ENCODE assay signal across 8 cellular contexts in genomic region chr6:30489081-30490030, GRCh38. TPM values are rescaled to one million over a fixed set of nuclear protein-coding genes. Genes with fewer than 3 reads are reported as not detected.
DNase-seq lines count a peak whose midpoint lies in the region; ATAC-seq and TF ChIP-seq lines count a peak whose summit lies in the region.

TSS of gene HLA-E (plus strand) at chr6:30489509. CDS start at chr6:30489532, 23 bp downstream.

- DNase-seq in A172 (ENCODE audit: low spot score), result peak; percentile 99
- peak; percentile 81 for DNase-seq in NCI-H2171 treated with DMSO at 0.1 percent for 48 hours (lab: John Stamatoyannopoulos, UW)
- DNase-seq in WTC11 (ENCODE audit: low spot score), result peak; percentile 85
- DNase-seq in cardiac fibroblast (ENCODE audit: low read depth in 2 of 2), result peak; percentile 100
- peak; percentile 95 to 97 (median 96) for DNase-seq in immature natural killer cell
- DNase-seq in smooth muscle cell of the brain vasculature (ENCODE audit: low read depth, low spot score), result peak; percentile 99

- no peak for TF ChIP-seq CTCF in WTC11 (IDR thresholded peaks at IDR 0.05)
- TF ChIP-seq CTCF in cardiac fibroblast (IDR thresholded peaks at IDR 0.05; ENCODE audit: low read depth, low read length), result no peak

- H3K4me3 Mint-ChIP-seq in WTC11 (peak within 1 kb of the TSS; percentile 86), immature natural killer cell (peak within 1 kb of the TSS; percentile 98 to 99 (median 99))

- H3K4me1 Mint-ChIP-seq in WTC11 (peaks cover 8% of the 10 kb centered on the region), immature natural killer cell (peaks cover 51 to 56% of the 10 kb centered on the region in 2 donors)

- H3K36me3 Mint-ChIP-seq in WTC11 (peaks cover 26% of the 10 kb centered on the region), immature natural killer cell (peaks cover 38 to 46% (median 45%) of the 10 kb centered on the region in 3 donors)

- peak within 1 kb of the TSS; percentile 98 for H3K27ac Mint-ChIP-seq in WTC11
- peak within 1 kb of the TSS; percentile 93 to 99 (median 99) for H3K27ac Mint-ChIP-seq in immature natural killer cell

- H3K9me3 Mint-ChIP-seq in WTC11, result no peaks in the 10 kb centered on the region
- no peaks in the 10 kb centered on the region for H3K9me3 Mint-ChIP-seq in immature natural killer cell

- CTCF ChIA-PET in WTC11 (lab: Charles Lee), result interaction anchor here (1.0 to 2.0 kb wide), 6 partner anchors 7 to 163 kb away, joined by 4 to 13 read pairs (median 9); partner anchors contain the start of gene TRIM39

- H3K4me3 ChIP-seq in cardiac fibroblast (replicated peaks in 1 of 2; ENCODE audit: low read depth in 2 of 2, low read length in 2 of 2), result peak within 1 kb of the TSS; percentile 96 to 99

- H3K27me3 Mint-ChIP-seq in WTC11 (ENCODE audit: low read depth) (peaks cover 5% of the 10 kb centered on the region), immature natural killer cell (ENCODE audit: low read depth in 3 of 3) (peaks cover 43 to 54% (median 50%) of the 10 kb centered on the region in 3 donors)

- POLR2A ChIA-PET in WTC11 (lab: Charles Lee), result interaction anchor here (1.2 kb wide), 1 partner anchor 52 kb away, joined by 3 read pairs; no protein-coding TSS in a partner anchor

- ATAC-seq in GM18520 (IDR thresholded peaks at IDR 0.05; ENCODE audit: unreplicated experiment), result peak; percentile 80
- ATAC-seq in HG03064 (IDR thresholded peaks at IDR 0.05; ENCODE audit: low read depth, unreplicated experiment), result peak; percentile 54
- peak; percentile 89 for ATAC-seq in WTC11

TF ChIP-seq in WTC11, 78 proteins besides CTCF, POLR2A, EP300 and RAD21:
- TF ChIP-seq FOXP1 (CRISPR knock-in tag; IDR thresholded peaks at IDR 0.05; ENCODE audit: borderline replicate concordance) (0 out of 2 replicates have a peak, but pooled peaks have one; percentile 40), SMAD3 (CRISPR knock-in tag; IDR thresholded peaks at IDR 0.05; ENCODE audit: borderline replicate concordance) (no peak), ZBTB43 (CRISPR knock-in tag; IDR thresholded peaks at IDR 0.05) (no peak), CREM (CRISPR knock-in tag; IDR thresholded peaks at IDR 0.05) (peak; percentile 76; the same call in 1 of the 2 replicates), ATF6 (CRISPR knock-in tag; IDR thresholded peaks at IDR 0.05) (no peak), HMGA2 (CRISPR knock-in tag; IDR thresholded peaks at IDR 0.05) (no peak), GABPB1 (CRISPR knock-in tag; IDR thresholded peaks at IDR 0.05) (no peak), ZNF317 (CRISPR knock-in tag; IDR thresholded peaks at IDR 0.05; ENCODE audit: borderline replicate concordance, low read depth) (peak; percentile 93), NFYB (CRISPR knock-in tag; conservative IDR thresholded peaks at IDR 0.05; ENCODE audit: low read depth) (peak; percentile 67), GTF2I (CRISPR knock-in tag; conservative IDR thresholded peaks at IDR 0.05) (0 out of 2 replicates have a peak, but pooled peaks have one; percentile 44), MAX (CRISPR knock-in tag; IDR thresholded peaks at IDR 0.05) (0 out of 2 replicates have a peak, but pooled peaks have one; percentile 17)
- TF ChIP-seq, protein P1, sequence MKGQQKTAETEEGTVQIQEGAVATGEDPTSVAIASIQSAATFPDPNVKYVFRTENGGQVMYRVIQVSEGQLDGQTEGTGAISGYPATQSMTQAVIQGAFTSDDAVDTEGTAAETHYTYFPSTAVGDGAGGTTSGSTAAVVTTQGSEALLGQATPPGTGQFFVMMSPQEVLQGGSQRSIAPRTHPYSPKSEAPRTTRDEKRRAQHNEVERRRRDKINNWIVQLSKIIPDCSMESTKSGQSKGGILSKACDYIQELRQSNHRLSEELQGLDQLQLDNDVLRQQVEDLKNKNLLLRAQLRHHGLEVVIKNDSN (CRISPR knock-in tag; IDR thresholded peaks at IDR 0.05), result peak; percentile 64; the same call in 1 of the 2 replicates
- TF ChIP-seq, protein P2, sequence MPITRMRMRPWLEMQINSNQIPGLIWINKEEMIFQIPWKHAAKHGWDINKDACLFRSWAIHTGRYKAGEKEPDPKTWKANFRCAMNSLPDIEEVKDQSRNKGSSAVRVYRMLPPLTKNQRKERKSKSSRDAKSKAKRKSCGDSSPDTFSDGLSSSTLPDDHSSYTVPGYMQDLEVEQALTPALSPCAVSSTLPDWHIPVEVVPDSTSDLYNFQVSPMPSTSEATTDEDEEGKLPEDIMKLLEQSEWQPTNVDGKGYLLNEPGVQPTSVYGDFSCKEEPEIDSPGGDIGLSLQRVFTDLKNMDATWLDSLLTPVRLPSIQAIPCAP (CRISPR knock-in tag; IDR thresholded peaks at IDR 0.05), result no peak
- TF ChIP-seq, protein P3, sequence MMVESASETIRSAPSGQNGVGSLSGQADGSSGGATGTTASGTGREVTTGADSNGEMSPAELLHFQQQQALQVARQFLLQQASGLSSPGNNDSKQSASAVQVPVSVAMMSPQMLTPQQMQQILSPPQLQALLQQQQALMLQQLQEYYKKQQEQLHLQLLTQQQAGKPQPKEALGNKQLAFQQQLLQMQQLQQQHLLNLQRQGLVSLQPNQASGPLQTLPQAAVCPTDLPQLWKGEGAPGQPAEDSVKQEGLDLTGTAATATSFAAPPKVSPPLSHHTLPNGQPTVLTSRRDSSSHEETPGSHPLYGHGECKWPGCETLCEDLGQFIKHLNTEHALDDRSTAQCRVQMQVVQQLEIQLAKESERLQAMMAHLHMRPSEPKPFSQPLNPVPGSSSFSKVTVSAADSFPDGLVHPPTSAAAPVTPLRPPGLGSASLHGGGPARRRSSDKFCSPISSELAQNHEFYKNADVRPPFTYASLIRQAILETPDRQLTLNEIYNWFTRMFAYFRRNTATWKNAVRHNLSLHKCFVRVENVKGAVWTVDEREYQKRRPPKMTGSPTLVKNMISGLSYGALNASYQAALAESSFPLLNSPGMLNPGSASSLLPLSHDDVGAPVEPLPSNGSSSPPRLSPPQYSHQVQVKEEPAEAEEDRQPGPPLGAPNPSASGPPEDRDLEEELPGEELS (CRISPR knock-in tag; IDR thresholded peaks at IDR 0.05), result 0 out of 2 replicates have a peak, but pooled peaks have one; percentile 47

RNA-seq across cellular contexts. Expression of gene HLA-E, which starts in this region (rescaled TPM):
- 86.1 and 89.5 TPM in 2 replicates for total RNA-seq in A172 (2014; rRNA removed; shearing (Covaris generic))
- total RNA-seq in WTC11 (2021), result 44.6 to 49.0 TPM (median 44.7 TPM) in 3 replicates
- polyA plus RNA-seq in immature natural killer cell, result 1,000 to 10,000 TPM; 2,819 to 4,179 (median 3,086) TPM

Comparison
In these comparisons a context has a peak if more than half of its experiments do, and no peak if none do; other contexts are left out.
1. Peak in every context shown above with its lines: DNase-seq, ATAC-seq and H3K4me3 ChIP-seq.